10 cellular contexts compared by ENCODE assay signal in the genomic region with DNA sequence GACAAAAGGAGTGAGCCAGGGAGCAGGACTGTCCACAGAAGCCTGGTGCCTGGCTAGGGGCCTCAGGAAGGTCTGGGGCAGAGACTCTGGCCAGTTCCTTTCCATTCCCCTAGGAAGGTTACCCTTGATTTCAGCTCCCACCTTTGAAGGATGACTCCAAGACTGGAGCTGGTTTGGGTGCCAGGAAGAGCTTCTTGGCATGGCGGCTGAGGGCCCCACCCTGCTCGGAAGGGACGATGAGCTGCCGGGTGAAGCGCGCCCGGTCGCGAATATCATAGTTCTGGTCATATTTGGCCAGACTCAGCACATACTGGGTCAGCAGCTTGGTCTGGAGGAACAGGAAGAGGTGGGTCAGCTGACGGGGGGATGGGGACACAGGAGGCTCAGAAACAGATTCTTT. TPM values are rescaled to one million over a fixed set of nuclear protein-coding genes. Genes with fewer than 3 reads are reported as not detected.
"Had no signal": no experiment of that assay in that cellular context is flagged by ENCODE, and none has a peak within 500 bp of the region (broad histone marks: within the 10 kb centered on the region; RNA-seq: fewer than 3 reads in every experiment).

No MANE protein-coding gene starts in this region.

- H3K4me1 ChIP-seq: HAP-1 had no signal

- H3K9me3 ChIP-seq: HAP-1 had no signal

- H2AFZ ChIP-seq: GM23248 had no signal

- H3K4me3 ChIP-seq: GM23248, HAP-1 had no signal

- H3K4me3 Mint-ChIP-seq: HFFc6, IgD-negative memory B cell had no signal

- H3K4me1 Mint-ChIP-seq: IgD-negative memory B cell had no signal

- H3K9me3 Mint-ChIP-seq: IgD-negative memory B cell had no signal

- H3K9ac ChIP-seq: GM23248 had no signal

- DNase-seq: GM23248, GOT3, H7, HFFc6 had no signal

- H3K27ac Mint-ChIP-seq: HFFc6, IgD-negative memory B cell had no signal

- ATAC-seq: HCT116, HepG2 had no signal

- H3K27ac ChIP-seq: GM23248, HL-60 had no signal

- H3K36me3 ChIP-seq: HAP-1 had no signal

RNA-seq across cellular contexts. Expression of a gene that starts 43.1 kb away (rescaled TPM):
- total RNA-seq: HepG2, HFFc6, HT1080 had no signal
- polyA plus RNA-seq: HepG2 had no signal
